ENCODE assay signal across 1 cellular context in genomic region chr19:45130888-45131615, GRCh38.
TF ChIP-seq lines count a peak whose summit lies in the region.

No MANE protein-coding gene starts in this region.

TF ChIP-seq in GM23338, 12 proteins besides CTCF, POLR2A, EP300 and RAD21 (continued from another document):
- no peak for TF ChIP-seq ZNF462 (CRISPR knock-in tag; IDR thresholded peaks at IDR 0.05)
- TF ChIP-seq ZNF114 (CRISPR knock-in tag; IDR thresholded peaks at IDR 0.05): no peak
- no peak for TF ChIP-seq NANOG (IDR thresholded peaks at IDR 0.05; ENCODE audit: borderline replicate concordance)
- no peak for TF ChIP-seq CREB1 (CRISPR knock-in tag; IDR thresholded peaks at IDR 0.05; ENCODE audit: low read depth)
- TF ChIP-seq EZH2phosphoT487 (IDR thresholded peaks at IDR 0.05; ENCODE audit: unreplicated experiment): no peak
- no peak for TF ChIP-seq EZH2 (IDR thresholded peaks at IDR 0.05; ENCODE audit: low read depth, unreplicated experiment)
- no peak for TF ChIP-seq ETS1 (IDR thresholded peaks at IDR 0.05)
- TF ChIP-seq ZNF331 (CRISPR knock-in tag; IDR thresholded peaks at IDR 0.05; ENCODE audit: low read depth): no peak
- TF ChIP-seq REST (IDR thresholded peaks at IDR 0.05; ENCODE audit: unreplicated experiment): no peak
- TF ChIP-seq POLR2AphosphoS5 (IDR thresholded peaks at IDR 0.05; ENCODE audit: low read depth): no peak
TF ChIP-seq in GM23338: peak in this region for 0.
